ENCODE assay signal across 10 cellular contexts in the genomic region with DNA sequence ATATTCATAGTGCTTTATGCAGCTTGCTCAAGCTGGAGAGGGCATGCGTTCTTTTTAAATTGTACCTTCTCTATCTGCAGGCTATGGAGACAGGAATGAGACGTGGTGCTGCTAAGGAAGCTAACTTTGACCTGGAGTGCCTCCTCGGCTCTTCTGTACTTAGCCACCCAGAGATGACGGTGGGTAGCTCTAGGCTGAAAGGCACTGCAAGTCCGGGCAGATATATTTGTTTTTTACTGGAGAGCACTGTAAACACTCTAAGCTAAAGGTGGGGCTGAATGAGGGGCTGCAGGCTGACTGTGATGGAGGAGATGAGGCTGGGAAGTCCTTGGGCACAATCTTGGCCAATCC. TPM values are rescaled to one million over a fixed set of nuclear protein-coding genes. Genes with fewer than 3 reads are reported as not detected.
A peak's percentile ranks its signal among the peaks of the same experiment; 100 is the strongest.
DNase-seq lines count a peak whose midpoint lies in the region; ATAC-seq and TF ChIP-seq lines count a peak whose summit lies in the region.
"Had no signal": no experiment of that assay in that cellular context is flagged by ENCODE, and none has a peak within 500 bp of the region (broad histone marks: within the 10 kb centered on the region; RNA-seq: fewer than 3 reads in every experiment).

No MANE protein-coding gene starts in this region.

- POLR2A ChIA-PET in CD8-positive, alpha-beta memory T cell (lab: Charles Lee) = interaction anchor here (1.1 kb wide), 2 partner anchors 9 to 11 kb away, joined by 3 to 4 read pairs; no protein-coding TSS in a partner anchor

- peak overlapping the region; percentile 56 for H2AFZ ChIP-seq in parathyroid adenoma

- CTCF ChIA-PET in CD8-positive, alpha-beta memory T cell (lab: Charles Lee) = interaction anchor here (1.1 to 2.8 kb wide), 5 partner anchors 11 to 23 kb away, joined by 3 to 12 read pairs (median 4); no protein-coding TSS in a partner anchor

- peaks cover 0 to 2% of the 10 kb centered on the region in 2 donors for H3K27me3 Mint-ChIP-seq in CD8-positive, alpha-beta memory T cell

- peak overlapping the region; percentile 84 to 98 (median 92) for H3K27ac Mint-ChIP-seq in CD8-positive, alpha-beta memory T cell

- H3K9ac ChIP-seq in duodenal mucosa (ENCODE audit: low read depth in 1 of 2, low read length in 2 of 2) = peak overlapping the region in 1 of 2 donors; percentile 18
- H3K9ac ChIP-seq in parathyroid adenoma = no peak overlapping the region

- peak overlapping the region; percentile 9 for H3K27ac ChIP-seq in CD8-positive, alpha-beta memory T cell (ENCODE audit: low read depth, low read length)
- peak overlapping the region; percentile 10 for H3K27ac ChIP-seq in duodenal mucosa (ENCODE audit: low read depth, low read length)
- no peak overlapping the region for H3K27ac ChIP-seq in parathyroid adenoma

- H3K9me3 Mint-ChIP-seq in CD8-positive, alpha-beta memory T cell = no peaks in the 10 kb centered on the region

- H3K4me3 Mint-ChIP-seq in CD8-positive, alpha-beta memory T cell = peak overlapping the region in 6 of 7 donors; percentile 41 to 71 (median 64)
- H3K4me3 Mint-ChIP-seq: neural crest cell had no signal

- peaks cover 0 to 6% (median 4%) of the 10 kb centered on the region in 3 donors for H3K36me3 Mint-ChIP-seq in CD8-positive, alpha-beta memory T cell

- no peak for ATAC-seq in GM21529 (IDR thresholded peaks at IDR 0.05; ENCODE audit: unreplicated experiment)
- ATAC-seq in GM19351 (IDR thresholded peaks at IDR 0.05; ENCODE audit: unreplicated experiment) = no peak

- no peak overlapping the region for H3K4me3 ChIP-seq in CD8-positive, alpha-beta memory T cell (ENCODE audit: low read length)
- no peak overlapping the region for H3K4me3 ChIP-seq in duodenal mucosa (ENCODE audit: low read depth in 1 of 2, low read length in 2 of 2)
- H3K4me3 ChIP-seq in parathyroid adenoma (ENCODE audit: low read depth, low read length) = no peak overlapping the region

- no peak for TF ChIP-seq CTCF in parathyroid adenoma (IDR thresholded peaks at IDR 0.05)

- DNase-seq in CD8-positive, alpha-beta memory T cell = no peak
- DNase-seq in NCI-H345 treated with DMSO at 0.1 percent for 48 hours (lab: John Stamatoyannopoulos, UW; ENCODE audit: unreplicated experiment) (peak; percentile 22), NOMO-1 treated with DMSO at 0.1 percent for 48 hours (lab: John Stamatoyannopoulos, UW; ENCODE audit: unreplicated experiment) (no peak), SKM-1 treated with dmso at 0.1 percent for 144 hours (lab: John Stamatoyannopoulos, UW; ENCODE audit: unreplicated experiment) (no peak)
- DNase-seq: NCI-H1417 had no signal

- peaks cover 60% of the 10 kb centered on the region for H3K4me1 ChIP-seq in CD8-positive, alpha-beta memory T cell (ENCODE audit: insufficient read depth, low read length)
- H3K4me1 ChIP-seq in duodenal mucosa (ENCODE audit: control insufficient read depth in 1 of 2, insufficient read depth in 2 of 2, low read length in 2 of 2) (peaks cover 29 to 36% of the 10 kb centered on the region in 2 donors), parathyroid adenoma (peaks cover 4% of the 10 kb centered on the region)

- H3K9me3 ChIP-seq in CD8-positive, alpha-beta memory T cell (ENCODE audit: low read length) = no peaks in the 10 kb centered on the region
- H3K9me3 ChIP-seq in duodenal mucosa (ENCODE audit: control insufficient read depth in 1 of 2, low read length in 2 of 2) (no peaks in the 10 kb centered on the region), parathyroid adenoma (ENCODE audit: control insufficient read depth, low read length) (no peaks in the 10 kb centered on the region)

- H3K27me3 ChIP-seq in CD8-positive, alpha-beta memory T cell (ENCODE audit: insufficient read depth, low read length, poor library complexity, severe bottlenecking) = no peaks in the 10 kb centered on the region
- no peaks in the 10 kb centered on the region for H3K27me3 ChIP-seq in duodenal mucosa (ENCODE audit: control insufficient read depth in 1 of 2, insufficient read depth in 2 of 2, low read length in 2 of 2)
- H3K27me3 ChIP-seq in parathyroid adenoma (ENCODE audit: control insufficient read depth, insufficient read depth, low read length) = no peaks in the 10 kb centered on the region

- H3K4me1 Mint-ChIP-seq in CD8-positive, alpha-beta memory T cell = peaks cover 59 to 80% (median 70%) of the 10 kb centered on the region in 3 donors
- H3K4me1 Mint-ChIP-seq: neural crest cell had no signal

- H3K36me3 ChIP-seq in CD8-positive, alpha-beta memory T cell (ENCODE audit: insufficient read depth, low read length) = no peaks in the 10 kb centered on the region
- no peaks in the 10 kb centered on the region for H3K36me3 ChIP-seq in duodenal mucosa (ENCODE audit: control insufficient read depth in 1 of 2, insufficient read depth in 2 of 2, low read length in 2 of 2)
- no peaks in the 10 kb centered on the region for H3K36me3 ChIP-seq in parathyroid adenoma (ENCODE audit: control insufficient read depth, insufficient read depth, low read length)

- no peaks in the 10 kb centered on the region for H3K79me2 ChIP-seq in parathyroid adenoma

- H3K4me2 ChIP-seq in parathyroid adenoma (ENCODE audit: low read length) = no peak overlapping the region

RNA-seq across cellular contexts. Expression of a gene that starts 12.1 kb away (rescaled TPM):
- total RNA-seq in CD8-positive, alpha-beta memory T cell = 10 to 100 TPM; 23.8 to 24.7 TPM
- 19.5 TPM for polyA plus RNA-seq in CD8-positive, alpha-beta memory T cell
